Comparison of ENCODE assay signal across 8 cellular contexts in genomic region chr12:49342066-49342913, GRCh38. TPM values are rescaled to one million over a fixed set of nuclear protein-coding genes. Genes with fewer than 3 reads are reported as not detected.
A peak's percentile ranks its signal among the peaks of the same experiment; 100 is the strongest.
DNase-seq lines count a peak whose midpoint lies in the region; ATAC-seq, FAIRE-seq and TF ChIP-seq lines count a peak whose summit lies in the region.

No MANE protein-coding gene starts in this region.

- TF ChIP-seq EP300 in H1 (IDR thresholded peaks at IDR 0.05; ENCODE audit: borderline replicate concordance in 1 of 2, low read depth in 2 of 2, low read length in 2 of 2) = no peak; a peak in 1 of 3 replicates

- H3K23ac ChIP-seq in H1 (ENCODE audit: insufficient read length) (no peak overlapping the region), mesendoderm (ENCODE audit: low read length) (no peak overlapping the region)

- no peak for TF ChIP-seq POLR2A in H1 (IDR thresholded peaks at IDR 0.05; ENCODE audit: control extremely low read depth in 1 of 2, low read depth in 2 of 2, low read length in 2 of 2)

- H3K56ac ChIP-seq in H1 (replicated peaks; ENCODE audit: insufficient read length, low read depth, low read length) (no peak overlapping the region), mesendoderm (ENCODE audit: low read length) (peak overlapping the region; percentile 59)

- H3K36me3 ChIP-seq in ACC112 (ENCODE audit: insufficient read depth, low read length) (no peaks in the 10 kb centered on the region), H1 (ENCODE audit: control insufficient read depth in 2 of 4, insufficient read depth in 4 of 4, low read length in 3 of 4) (no peaks in the 10 kb centered on the region; a peak in 1 of 8 replicates), mesendoderm (ENCODE audit: control insufficient read depth, insufficient read depth, low read length) (no peaks in the 10 kb centered on the region)

- DNase-seq in NCI-H82 treated with DMSO at 0.1 percent for 48 hours (lab: John Stamatoyannopoulos, UW; ENCODE audit: unreplicated experiment) = peak; percentile 95
- DNase-seq in activated CD8-positive, alpha-beta memory T cell treated with anti-CD3 and anti-CD28 coated beads for 48 hours (ENCODE audit: low read depth in 2 of 3, low spot score in 2 of 3) = peak; percentile 60 to 89 (median 83)
- DNase-seq in H1 (ENCODE audit: low read depth in 1 of 2, low spot score in 2 of 2) = peak; percentile 93 to 99
- DNase-seq in mesendoderm = peak; percentile 97
- peak; percentile 46 for DNase-seq in stimulated activated CD8-positive, alpha-beta memory T cell treated with anti-CD3 and anti-CD28 coated beads, Interleukin-12 subunit alpha, Interleukin-12 subunit beta, amount 100 ng/mL, for 4 hours (ENCODE audit: low read depth)

- no peak overlapping the region for H2BK20ac ChIP-seq in H1 (ENCODE audit: low read length)

- POLR2A ChIA-PET in H1 (lab: Charles Lee; ENCODE audit: partially characterized antibody) = interaction anchor here (0.7 to 4.0 kb wide), 13 partner anchors 9 to 212 kb away, joined by 3 to 31 read pairs (median 4); partner anchors contain the start of genes PRPH, SPATS2, TROAP and TUBA1B

- no peaks in the 10 kb centered on the region for H3K9me3 ChIP-seq in H1 (ENCODE audit: insufficient read depth in 2 of 2, low read depth in 1 of 2, low read length in 1 of 2)

- H4K8ac ChIP-seq in H1 (ENCODE audit: extremely low read depth, insufficient read depth, low read length) (peak overlapping the region; percentile 11; the same call in 1 of the 2 replicates), mesendoderm (ENCODE audit: low read depth, low read length) (no peak overlapping the region)

- H3K4ac ChIP-seq in H1 (replicated peaks; ENCODE audit: insufficient read length, low read depth, low read length) (no peak overlapping the region), mesendoderm (ENCODE audit: low read depth, low read length) (no peak overlapping the region)

- peak overlapping the region; percentile 73 for H3K4me3 ChIP-seq in ACC112 (ENCODE audit: low read depth, low read length)
- H3K4me3 ChIP-seq in H1 (ENCODE audit: extremely low read depth in 1 of 4, insufficient read depth in 2 of 4, low read depth in 3 of 4, low read length in 4 of 4) = peak overlapping the region; percentile 34 to 78 (median 67)
- H3K4me3 ChIP-seq in mesendoderm (ENCODE audit: low read length) = peak overlapping the region; percentile 43

- H4K20me1 ChIP-seq in H1 (replicated peaks in 1 of 2; ENCODE audit: control insufficient read depth in 1 of 2, insufficient read depth in 2 of 2, low read length in 2 of 2) = peaks cover 13 to 17% of the 10 kb centered on the region in 2 experiments

- no peak overlapping the region for H4K91ac ChIP-seq in H1 (replicated peaks; ENCODE audit: insufficient read length, low read length)

- FAIRE-seq in H1 (lab: Jason Lieb, UNC) = peak; percentile 62

- peaks cover 71% of the 10 kb centered on the region for H3K27me3 ChIP-seq in ACC112 (ENCODE audit: insufficient read depth, low read length)
- peaks cover 81 to 99% (median 97%) of the 10 kb centered on the region in 4 experiments for H3K27me3 ChIP-seq in H1 (replicated peaks in 1 of 4; ENCODE audit: control insufficient read depth in 3 of 4, extremely low read depth in 1 of 4, insufficient read depth in 3 of 4, low read length in 3 of 4)
- H3K27me3 ChIP-seq in mesendoderm (ENCODE audit: insufficient read depth, low read length, poor library complexity) = peaks cover 59% of the 10 kb centered on the region

- peak overlapping the region; percentile 61 for H2AFZ ChIP-seq in ACC112 (ENCODE audit: low read length, unreplicated experiment)
- H2AFZ ChIP-seq in H1 (ENCODE audit: low read length) = no peak overlapping the region

- WGBS in H1 (ENCODE audit: extremely low coverage in 1 of 2, insufficient coverage in 1 of 2, insufficient read length in 1 of 2, insufficient replicate concordance in 2 of 2, low coverage in 1 of 2, low lambda C conversion rate in 2 of 2, missing lambda C conversion rate in 1 of 2), 2 experiments = 1% methylated on average over 51 of the region's 58 CpGs; no CpG with 5 or more reads in 1 of the 2 experiments
- no CpG with 5 or more reads among the region's 58 CpGs for WGBS in mesendoderm (ENCODE audit: extremely low coverage, insufficient coverage, low lambda C conversion rate)

- peaks cover 9% of the 10 kb centered on the region for H3K23me2 ChIP-seq in H1 (ENCODE audit: low read depth, low read length)

- no peak overlapping the region; the same call in 1 of the 2 replicates for H2BK12ac ChIP-seq in H1 (ENCODE audit: low read depth, low read length)

- H3K27ac ChIP-seq in ACC112 (ENCODE audit: low read depth, low read length) (no peak overlapping the region), H1 (ENCODE audit: low read depth, low read length) (no peak overlapping the region), mesendoderm (ENCODE audit: low read depth, low read length) (no peak overlapping the region)

- no peak overlapping the region for H2BK15ac ChIP-seq in H1 (ENCODE audit: low read length)
- H2BK15ac ChIP-seq in mesendoderm (replicated peaks; ENCODE audit: low read depth) = no peak overlapping the region

- H2BK5ac ChIP-seq in H1 (ENCODE audit: low read depth, low read length) (no peak overlapping the region), mesendoderm (ENCODE audit: low read length) (no peak overlapping the region)

- H2AK5ac ChIP-seq in H1 (ENCODE audit: low read depth, low read length) = no peak overlapping the region
- no peak overlapping the region for H2AK5ac ChIP-seq in mesendoderm (ENCODE audit: low read length)

- H3K79me1 ChIP-seq in H1 (ENCODE audit: low read depth, low read length) = no peaks in the 10 kb centered on the region
- H3K79me1 ChIP-seq in mesendoderm (ENCODE audit: low read length) = no peaks in the 10 kb centered on the region

- H3K18ac ChIP-seq in H1 (ENCODE audit: extremely low read depth, low read length) (no peak overlapping the region), mesendoderm (ENCODE audit: low read length) (no peak overlapping the region)

- TF ChIP-seq CTCF in H1 (IDR thresholded peaks at IDR 0.05; ENCODE audit: control extremely low read depth in 1 of 3, insufficient read depth in 1 of 3, low read depth in 1 of 3, low read length in 3 of 3) = peak; percentile 71 to 93 (median 90)

- H3K79me2 ChIP-seq in ACC112 (ENCODE audit: control insufficient read depth, insufficient read depth, low read length, unreplicated experiment) = no peaks in the 10 kb centered on the region
- no peaks in the 10 kb centered on the region for H3K79me2 ChIP-seq in H1 (ENCODE audit: control insufficient read depth in 1 of 2, insufficient read depth in 2 of 2, low read length in 2 of 2)
- H3K79me2 ChIP-seq in mesendoderm (ENCODE audit: control insufficient read depth, insufficient read depth, low read length) = no peaks in the 10 kb centered on the region

- CTCF ChIA-PET in H1 (lab: Charles Lee; ENCODE audit: partially characterized antibody) = interaction anchor here (0.5 to 4.0 kb wide), 52 partner anchors 10 to 742 kb away, joined by 3 to 147 read pairs (median 4); partner anchors contain the start of genes PRPH, SPATS2, TMBIM6 and TROAP

- H3K14ac ChIP-seq in H1 (ENCODE audit: insufficient read length) = no peak overlapping the region

- peak; percentile 73 for ATAC-seq in GM18870 (IDR thresholded peaks at IDR 0.05; ENCODE audit: unreplicated experiment)
- ATAC-seq in HG03469 (IDR thresholded peaks at IDR 0.05; ENCODE audit: unreplicated experiment) = peak; percentile 41

- H3K4me1 ChIP-seq in ACC112 (ENCODE audit: control insufficient read depth, insufficient read depth, low read length, unreplicated experiment) = peaks cover 16% of the 10 kb centered on the region
- peaks cover 4 to 61% (median 41%) of the 10 kb centered on the region in 4 experiments for H3K4me1 ChIP-seq in H1 (replicated peaks in 1 of 4; ENCODE audit: control insufficient read depth in 3 of 4, insufficient read depth in 4 of 4, low read length in 3 of 4)
- peaks cover 9% of the 10 kb centered on the region for H3K4me1 ChIP-seq in mesendoderm (ENCODE audit: control insufficient read depth, low read depth, low read length)

- H2BK120ac ChIP-seq in H1 (replicated peaks; ENCODE audit: low read depth, low read length) (no peak overlapping the region), mesendoderm (ENCODE audit: low read depth, low read length) (no peak overlapping the region)

- H3K9ac ChIP-seq in H1 (replicated peaks in 1 of 4; ENCODE audit: extremely low read depth in 1 of 4, low read depth in 3 of 4, low read length in 3 of 4) = no peak overlapping the region; a peak in 1 of 7 replicates
- H3K9ac ChIP-seq in mesendoderm (ENCODE audit: low read length) = peak overlapping the region; percentile 35

- H4K5ac ChIP-seq in H1 (ENCODE audit: insufficient read length, low read depth, low read length) (no peak overlapping the region), mesendoderm (ENCODE audit: low read length) (no peak overlapping the region)

- H3K4me2 ChIP-seq in H1 (ENCODE audit: insufficient read depth in 1 of 2, low read depth in 2 of 2, low read length in 2 of 2) (peak overlapping the region; percentile 71 to 78), mesendoderm (ENCODE audit: low read length) (peak overlapping the region; percentile 84)

- peak; percentile 59 to 63 for TF ChIP-seq RAD21 in H1 (IDR thresholded peaks at IDR 0.05 in 1 of 2, conservative IDR thresholded peaks at IDR 0.05 in 1 of 2; ENCODE audit: low read depth in 2 of 2, low read length in 2 of 2)

RNA-seq across cellular contexts. Expression of gene DNAJC22, which starts 4.4 kb away (rescaled TPM):
- total RNA-seq in H1 (2021; fragmentation: NEBNext Ultra II Directional; extraction: Animal tissue kit (Norgen Biotek cat#: 25700)) = 0.13 and 0.39 TPM in 2 replicates
- 0.19 and 0.20 TPM in 2 replicates for polyA plus RNA-seq in H1 (2011; rRNA removed)
- 0.19 TPM for polyA plus RNA-seq in H1 (2011; cell fraction: cytosol; rRNA removed)
- polyA plus RNA-seq in H1 (2011; cell fraction: nucleus; rRNA removed) = 0.39 TPM
- polyA plus RNA-seq in H1 (2012, experiment 1 of 2) = 0.05 to 0.51 TPM (median 0.25 TPM) in 4 replicates
- not detected for polyA plus RNA-seq in H1 (2012, experiment 2 of 2)
- polyA plus RNA-seq in H1 (2013, experiment 1 of 2) = 0.24 TPM
- 0.48 TPM for polyA plus RNA-seq in H1 (2013, experiment 2 of 2)
- polyA minus RNA-seq in H1 (2011; rRNA and poly(A)+ RNA removed) = 0.22 and 0.50 TPM in 2 replicates
- not detected for polyA minus RNA-seq in H1 (2011; cell fraction: cytosol; rRNA and poly(A)+ RNA removed)
- polyA minus RNA-seq in H1 (2011; cell fraction: nucleus; rRNA and poly(A)+ RNA removed) = 0.40 TPM
- 0.41 TPM for polyA plus RNA-seq in mesendoderm (2013, experiment 1 of 2)
- 0.32 TPM for polyA plus RNA-seq in mesendoderm (2013, experiment 2 of 2)

RNA-seq across cellular contexts. Expression of gene C1QL4, which starts 5.3 kb away (rescaled TPM):
- 0.28 and 0.59 TPM in 2 replicates for total RNA-seq in H1 (2021; fragmentation: NEBNext Ultra II Directional; extraction: Animal tissue kit (Norgen Biotek cat#: 25700))
- 0.63 and 0.77 TPM in 2 replicates for polyA plus RNA-seq in H1 (2011; rRNA removed)
- 1.00 TPM for polyA plus RNA-seq in H1 (2011; cell fraction: cytosol; rRNA removed)
- polyA plus RNA-seq in H1 (2011; cell fraction: nucleus; rRNA removed) = 1.4 TPM
- 0.54 to 0.74 TPM (median 0.65 TPM) in 4 replicates for polyA plus RNA-seq in H1 (2012, experiment 1 of 2)
- 0.34 TPM for polyA plus RNA-seq in H1 (2012, experiment 2 of 2)
- 0.30 TPM for polyA plus RNA-seq in H1 (2013, experiment 1 of 2)
- polyA plus RNA-seq in H1 (2013, experiment 2 of 2) = 0.22 TPM
- polyA minus RNA-seq in H1 (2011; rRNA and poly(A)+ RNA removed) = not detected in 2 replicates
- polyA minus RNA-seq in H1 (2011; cell fraction: cytosol; rRNA and poly(A)+ RNA removed) = not detected
- polyA minus RNA-seq in H1 (2011; cell fraction: nucleus; rRNA and poly(A)+ RNA removed) = 0.70 TPM
- polyA plus RNA-seq in mesendoderm (2013, experiment 1 of 2) = 0.06 TPM
- 0.04 TPM for polyA plus RNA-seq in mesendoderm (2013, experiment 2 of 2)

RNA-seq across cellular contexts. Expression of gene TROAP, which starts 19.2 kb away (rescaled TPM):
- total RNA-seq in H1 (2021; fragmentation: NEBNext Ultra II Directional; extraction: Animal tissue kit (Norgen Biotek cat#: 25700)) = 52.0 and 54.0 TPM in 2 replicates
- polyA plus RNA-seq in H1 (2011; rRNA removed) = 36.7 and 54.7 TPM in 2 replicates
- 46.2 TPM for polyA plus RNA-seq in H1 (2011; cell fraction: cytosol; rRNA removed)
- 206 TPM for polyA plus RNA-seq in H1 (2011; cell fraction: nucleus; rRNA removed)
- polyA plus RNA-seq in H1 (2012, experiment 1 of 2) = 52.5 to 76.4 TPM (median 67.7 TPM) in 4 replicates
- polyA plus RNA-seq in H1 (2012, experiment 2 of 2) = 60.0 TPM
- polyA plus RNA-seq in H1 (2013, experiment 1 of 2) = 69.0 TPM
- 61.6 TPM for polyA plus RNA-seq in H1 (2013, experiment 2 of 2)
- 32.9 and 39.5 TPM in 2 replicates for polyA minus RNA-seq in H1 (2011; rRNA and poly(A)+ RNA removed)
- 31.2 TPM for polyA minus RNA-seq in H1 (2011; cell fraction: cytosol; rRNA and poly(A)+ RNA removed)
- polyA minus RNA-seq in H1 (2011; cell fraction: nucleus; rRNA and poly(A)+ RNA removed) = 58.6 TPM
- polyA plus RNA-seq in mesendoderm (2013, experiment 1 of 2) = 57.2 TPM
- 56.2 TPM for polyA plus RNA-seq in mesendoderm (2013, experiment 2 of 2)

RNA-seq across cellular contexts. Expression of gene SPATS2, which starts 25.0 kb away (rescaled TPM):
- total RNA-seq in H1 (2021; fragmentation: NEBNext Ultra II Directional; extraction: Animal tissue kit (Norgen Biotek cat#: 25700)) = 21.3 and 24.5 TPM in 2 replicates
- 12.7 and 19.2 TPM in 2 replicates for polyA plus RNA-seq in H1 (2011; rRNA removed)
- 20.5 TPM for polyA plus RNA-seq in H1 (2011; cell fraction: cytosol; rRNA removed)
- 19.1 TPM for polyA plus RNA-seq in H1 (2011; cell fraction: nucleus; rRNA removed)
- 17.1 to 25.9 TPM (median 19.6 TPM) in 4 replicates for polyA plus RNA-seq in H1 (2012, experiment 1 of 2)
- polyA plus RNA-seq in H1 (2012, experiment 2 of 2) = 4.6 TPM
- polyA plus RNA-seq in H1 (2013, experiment 1 of 2) = 25.8 TPM
- polyA plus RNA-seq in H1 (2013, experiment 2 of 2) = 29.1 TPM
- 35.2 and 47.9 TPM in 2 replicates for polyA minus RNA-seq in H1 (2011; rRNA and poly(A)+ RNA removed)
- 26.9 TPM for polyA minus RNA-seq in H1 (2011; cell fraction: cytosol; rRNA and poly(A)+ RNA removed)
- 26.4 TPM for polyA minus RNA-seq in H1 (2011; cell fraction: nucleus; rRNA and poly(A)+ RNA removed)
- polyA plus RNA-seq in mesendoderm (2013, experiment 1 of 2) = 36.3 TPM
- 36.3 TPM for polyA plus RNA-seq in mesendoderm (2013, experiment 2 of 2)

RNA-seq across cellular contexts. Expression of gene PRPH, which starts 47.3 kb away (rescaled TPM):
- total RNA-seq in H1 (2021; fragmentation: NEBNext Ultra II Directional; extraction: Animal tissue kit (Norgen Biotek cat#: 25700)) = 0.96 and 1.4 TPM in 2 replicates
- 0.79 and 1.1 TPM in 2 replicates for polyA plus RNA-seq in H1 (2011; rRNA removed)
- polyA plus RNA-seq in H1 (2011; cell fraction: cytosol; rRNA removed) = 0.81 TPM
- 1.9 TPM for polyA plus RNA-seq in H1 (2011; cell fraction: nucleus; rRNA removed)
- polyA plus RNA-seq in H1 (2012, experiment 1 of 2) = 0.51 to 1.3 TPM (median 0.68 TPM) in 4 replicates
- polyA plus RNA-seq in H1 (2012, experiment 2 of 2) = 1.1 TPM
- 0.36 TPM for polyA plus RNA-seq in H1 (2013, experiment 1 of 2)
- polyA plus RNA-seq in H1 (2013, experiment 2 of 2) = 0.37 TPM
- polyA minus RNA-seq in H1 (2011; rRNA and poly(A)+ RNA removed) = 0.17 and 1.8 TPM in 2 replicates
- not detected for polyA minus RNA-seq in H1 (2011; cell fraction: cytosol; rRNA and poly(A)+ RNA removed)
- not detected for polyA minus RNA-seq in H1 (2011; cell fraction: nucleus; rRNA and poly(A)+ RNA removed)
- 0.49 TPM for polyA plus RNA-seq in mesendoderm (2013, experiment 1 of 2)
- 0.49 TPM for polyA plus RNA-seq in mesendoderm (2013, experiment 2 of 2)

Comparison
In these comparisons a context has a peak if more than half of its experiments do, and no peak if none do; other contexts are left out.
1. DNase-seq: peak in every context shown above with its lines; median percentile 97 in mesendoderm; 96 in H1; 95 in NCI-H82 treated with DMSO at 0.1 percent for 48 hours; 83 in activated CD8-positive, alpha-beta memory T cell treated with anti-CD3 and anti-CD28 coated beads for 48 hours; 46 in stimulated activated CD8-positive, alpha-beta memory T cell treated with anti-CD3 and anti-CD28 coated beads, Interleukin-12 subunit alpha, Interleukin-12 subunit beta, amount 100 ng/mL, for 4 hours.